9 cellular contexts compared by ENCODE assay signal in genomic region chr1:25818569-25818968, GRCh38. TPM values are rescaled to one million over a fixed set of nuclear protein-coding genes. Genes with fewer than 3 reads are reported as not detected.
DNase-seq lines count a peak whose midpoint lies in the region; ATAC-seq, FAIRE-seq and TF ChIP-seq lines count a peak whose summit lies in the region.
"Had no signal": no experiment of that assay in that cellular context is flagged by ENCODE, and none has a peak within 500 bp of the region (broad histone marks: within the 10 kb centered on the region; RNA-seq: fewer than 3 reads in every experiment).

No MANE protein-coding gene starts in this region.

- H3K9me3 ChIP-seq in HUES48 (ENCODE audit: control insufficient read depth, insufficient read depth, low read length), result no peaks in the 10 kb centered on the region
- no peaks in the 10 kb centered on the region for H3K9me3 ChIP-seq in iPS-18a (ENCODE audit: control insufficient read depth, low read depth, low read length)
- no peaks in the 10 kb centered on the region for H3K9me3 ChIP-seq in skeletal muscle satellite cell (replicated peaks; ENCODE audit: low read length)

- H3K4me2 ChIP-seq in skeletal muscle satellite cell (ENCODE audit: low read length), result peak overlapping the region; percentile 87

- intact Hi-C loops in activated CD8-positive, alpha-beta T cell treated with anti-CD3 and anti-CD28 coated beads for 36 hours (cut with micrococcal nuclease), result no loop called here

- POLR2A ChIA-PET in activated CD8-positive, alpha-beta T cell treated with anti-CD3 and anti-CD28 coated beads for 36 hours (lab: Charles Lee), result interaction anchor here (0.9 to 1.7 kb wide), 5 partner anchors 16 to 201 kb away, joined by 3 to 4 read pairs (median 3); no protein-coding TSS in a partner anchor

- H3K36me3 ChIP-seq in HUES48 (ENCODE audit: control insufficient read depth, insufficient read depth, low read length), result peaks cover 24% of the 10 kb centered on the region
- H3K36me3 ChIP-seq in iPS-18a (ENCODE audit: control insufficient read depth, low read depth, low read length), result no peaks in the 10 kb centered on the region
- H3K36me3 ChIP-seq in skeletal muscle satellite cell (ENCODE audit: insufficient read depth, low read length), result peaks cover 17% of the 10 kb centered on the region

- peaks cover 17% of the 10 kb centered on the region for H3K4me1 ChIP-seq in HUES48 (ENCODE audit: control insufficient read depth, insufficient read depth, low read length)
- peaks cover 11% of the 10 kb centered on the region for H3K4me1 ChIP-seq in iPS-18a (ENCODE audit: control insufficient read depth, low read depth, low read length)
- peaks cover 22% of the 10 kb centered on the region for H3K4me1 ChIP-seq in skeletal muscle satellite cell (ENCODE audit: control insufficient read depth, insufficient read depth, low read length)

- ATAC-seq in activated CD8-positive, alpha-beta T cell treated with anti-CD3 and anti-CD28 coated beads for 36 hours, result no peak
- ATAC-seq in GM19463 (IDR thresholded peaks at IDR 0.05; ENCODE audit: unreplicated experiment), result no peak

- H3K27me3 Mint-ChIP-seq in activated CD8-positive, alpha-beta T cell treated with anti-CD3 and anti-CD28 coated beads for 36 hours, result no peaks in the 10 kb centered on the region

- H3K9ac ChIP-seq in HUES48 (ENCODE audit: low read depth, low read length), result no peak overlapping the region
- H3K9ac ChIP-seq in iPS-18a (ENCODE audit: low read length), result no peak overlapping the region
- peak overlapping the region; percentile 96 for H3K9ac ChIP-seq in skeletal muscle satellite cell (ENCODE audit: low read depth, low read length)

- FAIRE-seq in frontal cortex (lab: Jason Lieb, UNC), result no peak

- H3K27me3 ChIP-seq in HUES48 (ENCODE audit: control insufficient read depth, insufficient read depth, low read length), result peaks cover 5% of the 10 kb centered on the region; the same call in 1 of the 2 replicates
- peaks cover 17% of the 10 kb centered on the region for H3K27me3 ChIP-seq in iPS-18a (ENCODE audit: control insufficient read depth, insufficient read depth, low read length)
- no peaks in the 10 kb centered on the region for H3K27me3 ChIP-seq in skeletal muscle satellite cell (ENCODE audit: control insufficient read depth, insufficient read depth, low read length)

- H3K4me3 Mint-ChIP-seq in activated CD8-positive, alpha-beta T cell treated with anti-CD3 and anti-CD28 coated beads for 36 hours, result peak overlapping the region; percentile 95

- H3K4me3 ChIP-seq in HUES48 (ENCODE audit: low read depth, low read length) (peak overlapping the region; percentile 93), iPS-18a (ENCODE audit: low read length) (peak overlapping the region; percentile 86), skeletal muscle satellite cell (ENCODE audit: low read length) (peak overlapping the region; percentile 77)

- H3K9me3 Mint-ChIP-seq in activated CD8-positive, alpha-beta T cell treated with anti-CD3 and anti-CD28 coated beads for 36 hours, result no peaks in the 10 kb centered on the region

- H3K36me3 Mint-ChIP-seq in activated CD8-positive, alpha-beta T cell treated with anti-CD3 and anti-CD28 coated beads for 36 hours (ENCODE audit: low read depth), result peaks cover 9% of the 10 kb centered on the region

- H3K4me1 Mint-ChIP-seq in activated CD8-positive, alpha-beta T cell treated with anti-CD3 and anti-CD28 coated beads for 36 hours (ENCODE audit: low read depth), result peaks cover 28% of the 10 kb centered on the region

- no peak for DNase-seq in activated CD8-positive, alpha-beta T cell treated with anti-CD3 and anti-CD28 coated beads for 36 hours
- no peak for DNase-seq in frontal cortex (ENCODE audit: low spot score in 2 of 2)
- DNase-seq in SKM-1 (lab: John Stamatoyannopoulos, UW; ENCODE audit: unreplicated experiment), result no peak
- no peak for DNase-seq in D341Med (ENCODE audit: low spot score)
- DNase-seq: hippocampal formation had no signal

- H3K27ac ChIP-seq in HUES48 (ENCODE audit: low read depth, low read length) (peak overlapping the region; percentile 6), iPS-18a (ENCODE audit: low read length) (no peak overlapping the region)

- CTCF ChIA-PET in activated CD8-positive, alpha-beta T cell treated with anti-CD3 and anti-CD28 coated beads for 36 hours (lab: Charles Lee), result interaction anchor here (2.0 to 2.2 kb wide), 2 partner anchors 9 to 331 kb away, joined by 4 to 12 read pairs; no protein-coding TSS in a partner anchor

- TF ChIP-seq CTCF in activated CD8-positive, alpha-beta T cell treated with anti-CD3 and anti-CD28 coated beads for 36 hours (IDR thresholded peaks at IDR 0.05), result no peak

- peak overlapping the region; percentile 87 for H3K27ac Mint-ChIP-seq in activated CD8-positive, alpha-beta T cell treated with anti-CD3 and anti-CD28 coated beads for 36 hours

RNA-seq across cellular contexts. Expression of gene MTFR1L, which starts 1.2 kb away (rescaled TPM):
- total RNA-seq in activated CD8-positive, alpha-beta T cell treated with anti-CD3 and anti-CD28 coated beads for 36 hours, result 10 to 100 TPM; 25.6 to 27.4 TPM
- total RNA-seq in skeletal muscle satellite cell (2012; rRNA removed), result 32.2 and 33.2 TPM in 2 replicates
- 33.0 TPM for total RNA-seq in frontal cortex

RNA-seq across cellular contexts. Expression of gene SELENON, which starts 18.6 kb away (rescaled TPM):
- total RNA-seq in activated CD8-positive, alpha-beta T cell treated with anti-CD3 and anti-CD28 coated beads for 36 hours, result 10 to 100 TPM; 15.3 to 17.7 TPM
- total RNA-seq in skeletal muscle satellite cell (2012; rRNA removed), result 24.8 and 34.9 TPM in 2 replicates
- 6.1 TPM for total RNA-seq in frontal cortex

RNA-seq across cellular contexts. Expression of gene AUNIP, which starts 40.7 kb away (rescaled TPM):
- total RNA-seq in activated CD8-positive, alpha-beta T cell treated with anti-CD3 and anti-CD28 coated beads for 36 hours, result 10 to 100 TPM in 1 of 2 experiments, 1 to 10 TPM in 1; 8.8 to 10.3 TPM
- 2.3 and 4.6 TPM in 2 replicates for total RNA-seq in skeletal muscle satellite cell (2012; rRNA removed)
- total RNA-seq in frontal cortex, result 0.82 TPM

RNA-seq across cellular contexts. Expression of gene PAQR7, which starts 56.9 kb away (rescaled TPM):
- total RNA-seq in activated CD8-positive, alpha-beta T cell treated with anti-CD3 and anti-CD28 coated beads for 36 hours, result 1 to 10 TPM; 6.8 to 8.0 TPM
- total RNA-seq in skeletal muscle satellite cell (2012; rRNA removed), result 5.1 and 5.9 TPM in 2 replicates
- total RNA-seq in frontal cortex, result 8.6 TPM
